In genomic region chr20:2112910-2113309, GRCh38 we compare ENCODE assay signal across 27 cellular contexts.
"Had no signal": no experiment of that assay in that cellular context is flagged by ENCODE, and none has a peak within 500 bp of the region (broad histone marks: within the 10 kb centered on the region; RNA-seq: fewer than 3 reads in every experiment).

No MANE protein-coding gene starts in this region.

- H3K27me3 ChIP-seq: ascending aorta, cardiac muscle cell, right atrium auricular region, uterus had no signal

- H3K27ac ChIP-seq: ascending aorta, cardiac muscle cell, coronary artery, lower lobe of right lung, thoracic aorta, WERI-Rb-1 had no signal

- H3K4me3 Mint-ChIP-seq: activated CD4-positive, alpha-beta memory T cell treated with anti-CD3 and anti-CD28 coated beads, Interleukin-2, amount 10 ng/mL, durations not matched to agents 7 days and 5 days; activated CD4-positive, alpha-beta T cell treated with anti-CD3 and anti-CD28 coated beads, Interleukin-2, amount 10 ng/mL, durations not matched to agents 7 days and 5 days; activated naive CD4-positive, alpha-beta T cell treated with anti-CD3 and anti-CD28 coated beads, Interleukin-2, amount 10 ng/mL, durations not matched to agents 7 days and 5 days; activated naive CD8-positive, alpha-beta T cell treated with anti-CD3 and anti-CD28 coated beads, Interleukin-2, amount 10 ng/mL, durations not matched to agents 7 days and 5 days; activated T-helper 1 cell treated with anti-CD3 and anti-CD28 coated beads, Interleukin-12 subunit alpha, Interleukin-12 subunit beta, Interleukin-2, Interleukin-4 antibody, amounts not matched to agents 30 ng/mL and 10 ng/mL and 1 ng/mL, durations not matched to agents 14 hours and 24 hours and 36 hours; brain; immature natural killer cell; natural killer cell; type B pancreatic cell had no signal

- H3K9me3 Mint-ChIP-seq: activated CD4-positive, alpha-beta memory T cell treated with anti-CD3 and anti-CD28 coated beads, Interleukin-2, amount 10 ng/mL, durations not matched to agents 7 days and 5 days; activated CD4-positive, alpha-beta T cell treated with anti-CD3 and anti-CD28 coated beads, Interleukin-2, amount 10 ng/mL, durations not matched to agents 7 days and 5 days; activated naive CD4-positive, alpha-beta T cell treated with anti-CD3 and anti-CD28 coated beads, Interleukin-2, amount 10 ng/mL, durations not matched to agents 7 days and 5 days; activated naive CD8-positive, alpha-beta T cell treated with anti-CD3 and anti-CD28 coated beads, Interleukin-2, amount 10 ng/mL, durations not matched to agents 7 days and 5 days; activated T-helper 1 cell treated with anti-CD3 and anti-CD28 coated beads, Interleukin-12 subunit alpha, Interleukin-12 subunit beta, Interleukin-2, Interleukin-4 antibody, amounts not matched to agents 30 ng/mL and 10 ng/mL and 1 ng/mL, durations not matched to agents 14 hours and 24 hours and 36 hours; brain; immature natural killer cell; natural killer cell; type B pancreatic cell had no signal

- H3K27me3 Mint-ChIP-seq: activated CD4-positive, alpha-beta memory T cell treated with anti-CD3 and anti-CD28 coated beads, Interleukin-2, amount 10 ng/mL, durations not matched to agents 7 days and 5 days; activated CD4-positive, alpha-beta T cell treated with anti-CD3 and anti-CD28 coated beads, Interleukin-2, amount 10 ng/mL, durations not matched to agents 7 days and 5 days; activated naive CD4-positive, alpha-beta T cell treated with anti-CD3 and anti-CD28 coated beads, Interleukin-2, amount 10 ng/mL, durations not matched to agents 7 days and 5 days; activated naive CD8-positive, alpha-beta T cell treated with anti-CD3 and anti-CD28 coated beads, Interleukin-2, amount 10 ng/mL, durations not matched to agents 7 days and 5 days; brain; type B pancreatic cell had no signal

- H3K4me3 ChIP-seq: ascending aorta, cardiac muscle cell, coronary artery, lower lobe of right lung, right atrium auricular region, thoracic aorta, uterus had no signal

- H3K27ac Mint-ChIP-seq: activated CD4-positive, alpha-beta memory T cell treated with anti-CD3 and anti-CD28 coated beads, Interleukin-2, amount 10 ng/mL, durations not matched to agents 7 days and 5 days; activated CD4-positive, alpha-beta T cell treated with anti-CD3 and anti-CD28 coated beads, Interleukin-2, amount 10 ng/mL, durations not matched to agents 7 days and 5 days; activated naive CD4-positive, alpha-beta T cell treated with anti-CD3 and anti-CD28 coated beads, Interleukin-2, amount 10 ng/mL, durations not matched to agents 7 days and 5 days; activated naive CD8-positive, alpha-beta T cell treated with anti-CD3 and anti-CD28 coated beads, Interleukin-2, amount 10 ng/mL, durations not matched to agents 7 days and 5 days; activated T-helper 1 cell treated with anti-CD3 and anti-CD28 coated beads, Interleukin-12 subunit alpha, Interleukin-12 subunit beta, Interleukin-2, Interleukin-4 antibody, amounts not matched to agents 30 ng/mL and 10 ng/mL and 1 ng/mL, durations not matched to agents 14 hours and 24 hours and 36 hours; brain; type B pancreatic cell had no signal

- DNase-seq: activated CD4-positive, alpha-beta memory T cell treated with anti-CD3 and anti-CD28 coated beads, Interleukin-2, amount 10 ng/mL, durations not matched to agents 7 days and 5 days; activated CD4-positive, alpha-beta T cell treated with anti-CD3 and anti-CD28 coated beads, Interleukin-2, amount 10 ng/mL, durations not matched to agents 7 days and 5 days; activated gamma-delta T cell; activated naive CD4-positive, alpha-beta T cell treated with anti-CD3 and anti-CD28 coated beads, Interleukin-2, amount 10 ng/mL, durations not matched to agents 7 days and 5 days; activated naive CD8-positive, alpha-beta T cell treated with anti-CD3 and anti-CD28 coated beads, Interleukin-2, amount 10 ng/mL, durations not matched to agents 7 days and 5 days; cerebellar nuclear complex; head of caudate nucleus; hippocampal formation; immature natural killer cell; lower lobe of right lung; mesendoderm; natural killer cell; stimulated activated CD4-positive, alpha-beta T cell treated with anti-CD3 and anti-CD28 coated beads, Interleukin-15, amount 100 ng/mL, for 24 hours; stimulated activated CD4-positive, alpha-beta T cell treated with anti-CD3 and anti-CD28 coated beads, Interleukin-2, amount 100 ng/mL, for 24 hours; stimulated activated naive CD8-positive, alpha-beta T cell treated with anti-CD3 and anti-CD28 coated beads, Interleukin-15, Interleukin-2, amounts not matched to agents 100 U/mL and 50 U/mL, for 24 hours; T-helper 9 cell; uterus; WERI-Rb-1 had no signal

- ATAC-seq: activated CD4-positive, CD25-positive, alpha-beta regulatory T cell treated with anti-CD3 and anti-CD28 coated beads, Interleukin-2, amount 50 U/mL, for 24 hours; lower lobe of right lung; natural killer cell; stimulated activated naive CD8-positive, alpha-beta T cell treated with anti-CD3 and anti-CD28 coated beads, Interleukin-15, Interleukin-2, amounts not matched to agents 100 U/mL and 50 U/mL, for 24 hours had no signal

- H3K36me3 Mint-ChIP-seq: natural killer cell had no signal
